In the genomic region with DNA sequence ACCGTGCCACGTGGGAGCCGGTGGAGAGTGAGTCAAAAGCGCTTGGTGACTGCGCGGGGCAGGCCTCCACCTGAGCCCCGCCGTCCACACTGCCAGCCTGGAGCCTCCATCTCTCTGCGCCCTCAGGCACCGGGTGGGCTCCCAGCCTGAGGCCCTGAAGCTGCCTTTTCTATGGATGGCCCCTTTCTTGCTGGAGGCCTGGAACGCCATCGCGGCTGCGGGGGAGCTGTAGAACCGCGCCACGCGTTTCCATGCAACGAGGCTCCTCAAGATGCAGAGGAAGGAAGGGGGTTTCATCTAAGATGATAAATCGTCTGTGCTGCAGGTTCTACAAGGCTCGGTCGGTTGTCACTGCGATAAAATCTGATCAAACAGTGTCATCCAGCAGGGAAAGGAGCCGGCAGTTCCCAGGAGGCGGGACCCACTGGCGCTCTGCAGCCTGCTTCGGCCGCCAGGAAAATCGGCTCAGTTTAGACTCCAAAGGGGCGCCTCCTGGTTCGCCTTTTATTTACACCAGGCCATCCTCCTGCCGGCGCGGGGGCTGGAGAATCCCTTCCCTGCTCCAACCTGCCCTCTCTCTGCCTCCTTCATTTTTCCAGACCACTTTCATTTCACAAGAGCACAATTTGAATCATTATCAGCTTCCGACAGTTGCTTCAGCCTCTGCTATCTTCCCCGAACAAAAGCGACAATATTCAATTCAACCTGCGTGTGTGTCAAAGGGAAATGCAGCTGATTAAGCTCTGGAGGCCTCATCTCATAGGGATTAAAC, we compare ENCODE assay signal across 24 cellular contexts.
A peak's percentile ranks its signal among the peaks of the same experiment; 100 is the strongest.
DNase-seq lines count a peak whose midpoint lies in the region; ATAC-seq and TF ChIP-seq lines count a peak whose summit lies in the region.
"Had no signal": no experiment of that assay in that cellular context is flagged by ENCODE, and none has a peak within 500 bp of the region (broad histone marks: within the 10 kb centered on the region; RNA-seq: fewer than 3 reads in every experiment).

No MANE protein-coding gene starts in this region.

- no peak overlapping the region for H3K4me3 Mint-ChIP-seq in activated T-cell treated with anti-CD3 and anti-CD28 coated beads, Interleukin-2, amount 50 U/mL, for 24 hours
- H3K4me3 Mint-ChIP-seq in activated T-cell treated with anti-CD3 and anti-CD28 coated beads, Interleukin-2, amount 50 U/mL, for 4 hours, result no peak overlapping the region
- H3K4me3 Mint-ChIP-seq in type B pancreatic cell, result no peak overlapping the region
- H3K4me3 Mint-ChIP-seq: activated CD4-positive, alpha-beta T cell treated with anti-CD3 and anti-CD28 coated beads for 36 hours; activated naive CD8-positive, alpha-beta T cell treated with anti-CD3 and anti-CD28 coated beads, Interleukin-2, amount 50 U/mL, for 24 hours; brain; effector memory CD8-positive, alpha-beta T cell; naive thymus-derived CD4-positive, alpha-beta T cell; stimulated activated naive B cell treated with anti-CD40 and anti-IgM and Interleukin-4, amounts not matched to agents 10 μg/mL and 1 μg/mL and 100 μg/mL, for 72 hours had no signal

- no peaks in the 10 kb centered on the region for H3K27me3 ChIP-seq in foreskin keratinocyte

- H3K27ac ChIP-seq in foreskin keratinocyte, result no peak overlapping the region
- H3K27ac ChIP-seq: esophagus muscularis mucosa, gastroesophageal sphincter, GM23248 had no signal

- no peaks in the 10 kb centered on the region for H3K36me3 Mint-ChIP-seq in activated T-cell treated with anti-CD3 and anti-CD28 coated beads, Interleukin-2, amount 50 U/mL, for 24 hours (ENCODE audit: low read depth)
- no peaks in the 10 kb centered on the region for H3K36me3 Mint-ChIP-seq in activated T-cell treated with anti-CD3 and anti-CD28 coated beads, Interleukin-2, amount 50 U/mL, for 4 hours (ENCODE audit: insufficient read depth)
- H3K36me3 Mint-ChIP-seq in type B pancreatic cell, result no peaks in the 10 kb centered on the region
- H3K36me3 Mint-ChIP-seq: brain; naive thymus-derived CD4-positive, alpha-beta T cell; stimulated activated naive B cell treated with anti-CD40 and anti-IgM and Interleukin-4, amounts not matched to agents 10 μg/mL and 1 μg/mL and 100 μg/mL, for 72 hours had no signal

- no peak for ATAC-seq in activated T-cell treated with anti-CD3 and anti-CD28 coated beads, Interleukin-2, amount 50 U/mL, for 4 hours
- no peak for ATAC-seq in foreskin keratinocyte
- ATAC-seq: activated CD4-positive, alpha-beta T cell treated with anti-CD3 and anti-CD28 coated beads for 36 hours; activated naive CD8-positive, alpha-beta T cell treated with anti-CD3 and anti-CD28 coated beads, Interleukin-2, amount 50 U/mL, for 24 hours; effector memory CD8-positive, alpha-beta T cell; gastroesophageal sphincter; naive thymus-derived CD4-positive, alpha-beta T cell; stimulated activated naive B cell treated with anti-CD40 and anti-IgM and Interleukin-4, amounts not matched to agents 10 μg/mL and 1 μg/mL and 100 μg/mL, for 72 hours had no signal

- no peak overlapping the region for H3K27ac Mint-ChIP-seq in activated T-cell treated with anti-CD3 and anti-CD28 coated beads, Interleukin-2, amount 50 U/mL, for 24 hours
- no peak overlapping the region for H3K27ac Mint-ChIP-seq in type B pancreatic cell
- H3K27ac Mint-ChIP-seq: activated CD4-positive, alpha-beta T cell treated with anti-CD3 and anti-CD28 coated beads for 36 hours; activated naive CD8-positive, alpha-beta T cell treated with anti-CD3 and anti-CD28 coated beads, Interleukin-2, amount 50 U/mL, for 24 hours; effector memory CD8-positive, alpha-beta T cell; naive thymus-derived CD4-positive, alpha-beta T cell; stimulated activated naive B cell treated with anti-CD40 and anti-IgM and Interleukin-4, amounts not matched to agents 10 μg/mL and 1 μg/mL and 100 μg/mL, for 72 hours had no signal

- TF ChIP-seq CTCF in type B pancreatic cell (conservative IDR thresholded peaks at IDR 0.05) (no peak), foreskin keratinocyte (conservative IDR thresholded peaks at IDR 0.05) (no peak)

- H3K9me3 Mint-ChIP-seq in activated T-cell treated with anti-CD3 and anti-CD28 coated beads, Interleukin-2, amount 50 U/mL, for 24 hours, result no peaks in the 10 kb centered on the region
- H3K9me3 Mint-ChIP-seq in activated T-cell treated with anti-CD3 and anti-CD28 coated beads, Interleukin-2, amount 50 U/mL, for 4 hours, result no peaks in the 10 kb centered on the region
- H3K9me3 Mint-ChIP-seq in type B pancreatic cell, result no peaks in the 10 kb centered on the region
- H3K9me3 Mint-ChIP-seq: activated naive CD8-positive, alpha-beta T cell treated with anti-CD3 and anti-CD28 coated beads, Interleukin-2, amount 50 U/mL, for 24 hours; effector memory CD8-positive, alpha-beta T cell; stimulated activated naive B cell treated with anti-CD40 and anti-IgM and Interleukin-4, amounts not matched to agents 10 μg/mL and 1 μg/mL and 100 μg/mL, for 72 hours had no signal

- peaks cover 13% of the 10 kb centered on the region for H3K27me3 Mint-ChIP-seq in activated T-cell treated with anti-CD3 and anti-CD28 coated beads, Interleukin-2, amount 50 U/mL, for 24 hours
- H3K27me3 Mint-ChIP-seq in activated T-cell treated with anti-CD3 and anti-CD28 coated beads, Interleukin-2, amount 50 U/mL, for 4 hours (ENCODE audit: low read depth), result peaks cover 6% of the 10 kb centered on the region
- peaks cover 24% of the 10 kb centered on the region for H3K27me3 Mint-ChIP-seq in type B pancreatic cell

- peak; percentile 8 for DNase-seq in activated T-cell treated with anti-CD3 and anti-CD28 coated beads, Interleukin-2, amount 50 U/mL, for 24 hours
- no peak for DNase-seq in activated T-cell treated with anti-CD3 and anti-CD28 coated beads, Interleukin-2, amount 50 U/mL, for 4 hours
- peak; percentile 10 for DNase-seq in activated CD8-positive, alpha-beta memory T cell treated with anti-CD3 and anti-CD28 coated beads, Interleukin-2, amount 50 U/mL, for 48 hours
- peak; percentile 72 for DNase-seq in mesenteric fat pad (ENCODE audit: low spot score)
- peak; percentile 68 for DNase-seq in type B pancreatic cell (ENCODE audit: extremely low spot score, unreplicated experiment)
- no peak for DNase-seq in foreskin keratinocyte
- no peak for DNase-seq in dedifferentiated amniotic fluid mesenchymal stem cell (ENCODE audit: extremely low spot score)
- no peak for DNase-seq in NCI-H748 treated with DMSO at 0.1 percent for 48 hours (lab: John Stamatoyannopoulos, UW)
- DNase-seq: activated CD4-positive, alpha-beta T cell treated with anti-CD3 and anti-CD28 coated beads for 36 hours; activated naive CD8-positive, alpha-beta T cell treated with anti-CD3 and anti-CD28 coated beads, Interleukin-2, amount 50 U/mL, for 24 hours; COR-L47; effector memory CD8-positive, alpha-beta T cell; GM23248; mesenchymal stem cell; NCI-H1105; NCI-H2029; NCI-H345; Right ventricle myocardium superior; small intestine; stimulated activated naive B cell treated with anti-CD40 and anti-IgM and Interleukin-4, amounts not matched to agents 10 μg/mL and 1 μg/mL and 100 μg/mL, for 72 hours had no signal

- H3K4me1 ChIP-seq in foreskin keratinocyte, result no peaks in the 10 kb centered on the region
- H3K4me1 ChIP-seq: esophagus muscularis mucosa, gastroesophageal sphincter had no signal

- H3K4me1 Mint-ChIP-seq in activated T-cell treated with anti-CD3 and anti-CD28 coated beads, Interleukin-2, amount 50 U/mL, for 24 hours (ENCODE audit: low read depth), result no peaks in the 10 kb centered on the region
- H3K4me1 Mint-ChIP-seq in activated T-cell treated with anti-CD3 and anti-CD28 coated beads, Interleukin-2, amount 50 U/mL, for 4 hours (ENCODE audit: low read depth), result no peaks in the 10 kb centered on the region
- H3K4me1 Mint-ChIP-seq in type B pancreatic cell (ENCODE audit: unreplicated experiment), result no peaks in the 10 kb centered on the region
- H3K4me1 Mint-ChIP-seq: activated CD4-positive, alpha-beta T cell treated with anti-CD3 and anti-CD28 coated beads for 36 hours; activated naive CD8-positive, alpha-beta T cell treated with anti-CD3 and anti-CD28 coated beads, Interleukin-2, amount 50 U/mL, for 24 hours; naive thymus-derived CD4-positive, alpha-beta T cell had no signal

Comparison
In these comparisons a context has a peak if more than half of its experiments do, and no peak if none do; other contexts are left out.
1. DNase-seq: peak in activated T-cell treated with anti-CD3 and anti-CD28 coated beads, Interleukin-2, amount 50 U/mL, for 24 hours (single experiment), activated CD8-positive, alpha-beta memory T cell treated with anti-CD3 and anti-CD28 coated beads, Interleukin-2, amount 50 U/mL, for 48 hours (single experiment), mesenteric fat pad (single experiment) and type B pancreatic cell (single experiment); none in activated T-cell treated with anti-CD3 and anti-CD28 coated beads, Interleukin-2, amount 50 U/mL, for 4 hours (single experiment), foreskin keratinocyte (0 of 2), dedifferentiated amniotic fluid mesenchymal stem cell (single experiment) and NCI-H748 treated with DMSO at 0.1 percent for 48 hours (single experiment).